Comparison of ENCODE assay signal across 8 cellular contexts in the genomic region with DNA sequence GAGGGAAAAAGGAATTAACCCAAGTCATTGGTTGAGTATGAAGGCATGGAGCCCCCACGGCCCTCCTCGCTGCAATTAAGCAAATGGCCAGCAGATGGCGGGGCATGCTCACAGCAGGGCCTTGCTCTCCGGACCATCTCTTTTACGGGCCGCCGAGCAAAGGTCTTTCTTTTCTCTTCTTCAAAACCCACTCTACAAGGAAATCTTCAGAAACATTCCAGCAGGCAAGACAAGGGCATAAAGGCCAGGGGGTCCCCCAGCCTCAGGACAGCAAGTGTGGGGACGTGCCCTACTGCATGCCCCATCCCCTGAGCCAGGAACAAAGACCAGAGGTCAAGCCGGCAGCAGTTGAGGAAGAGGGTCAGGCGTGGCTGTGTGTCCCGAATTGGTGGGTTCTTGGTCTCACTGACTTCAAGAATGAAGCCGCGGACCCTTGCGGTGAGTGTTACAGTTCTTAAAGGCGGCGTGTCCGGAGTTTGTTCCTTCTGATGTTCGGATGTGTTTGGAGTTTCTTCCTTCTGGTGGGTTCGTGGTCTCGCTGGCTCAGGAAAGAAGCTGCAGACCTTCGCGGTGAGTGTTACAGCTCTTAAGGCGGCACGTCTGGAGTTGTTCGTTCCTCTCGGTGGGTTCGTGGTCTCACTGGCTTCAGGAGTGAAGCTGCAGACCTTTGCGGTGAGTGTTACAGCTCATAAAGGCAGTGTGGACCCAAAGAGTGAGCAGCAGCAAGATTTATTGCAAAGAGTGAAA. TPM values are rescaled to one million over a fixed set of nuclear protein-coding genes. Genes with fewer than 3 reads are reported as not detected.
DNase-seq lines count a peak whose midpoint lies in the region; ATAC-seq and TF ChIP-seq lines count a peak whose summit lies in the region.
"Not testable (repeated sequence)": the region's sequence is repeated elsewhere in the genome, so short reads cannot be mapped to it uniquely, and the experiment has no call there.

No MANE protein-coding gene starts in this region.

- H3K9ac ChIP-seq in Loucy (ENCODE audit: low read depth, low read length, poor library complexity, severe bottlenecking), result peak overlapping the region; percentile 49

- H4K20me1 ChIP-seq in Loucy (ENCODE audit: insufficient read depth, low read length, poor library complexity, severe bottlenecking), result not testable (repeated sequence)

- peak overlapping the region; percentile 60 for H2AFZ ChIP-seq in Loucy (ENCODE audit: low read length)

- intact Hi-C loops in activated T-helper 2 cell treated with anti-CD3 and anti-CD28 coated beads, Interferon-gamma antibody, Interleukin-2, Interleukin-4, amounts not matched to agents 10 μg/mL and 5 μg/mL and 100 μg/mL, durations not matched to agents 14 hours and 24 hours and 36 hours (cut with micrococcal nuclease), result loop anchor here (1.0 to 2.0 kb wide), 3 partner anchors 126 to 371 kb away; partner anchors contain the start of gene LPIN3
- intact Hi-C loops in natural killer cell (cut with micrococcal nuclease), result loop anchor here (1.0 kb wide), 3 partner anchors 126 to 371 kb away; partner anchors contain the start of gene LPIN3

- not testable (repeated sequence) for H3F3A ChIP-seq in Loucy (ENCODE audit: low read depth)

- not testable (repeated sequence) for H3K4me1 Mint-ChIP-seq in activated T-helper 2 cell treated with anti-CD3 and anti-CD28 coated beads, Interferon-gamma antibody, Interleukin-2, Interleukin-4, amounts not matched to agents 10 μg/mL and 5 μg/mL and 100 μg/mL, durations not matched to agents 14 hours and 24 hours and 36 hours (ENCODE audit: low read depth); natural killer cell

- H3K27ac Mint-ChIP-seq in activated T-helper 2 cell treated with anti-CD3 and anti-CD28 coated beads, Interferon-gamma antibody, Interleukin-2, Interleukin-4, amounts not matched to agents 10 μg/mL and 5 μg/mL and 100 μg/mL, durations not matched to agents 14 hours and 24 hours and 36 hours, result peak overlapping the region; percentile 34
- peak overlapping the region in 1 of 2 donors; percentile 74 for H3K27ac Mint-ChIP-seq in natural killer cell

- not testable (repeated sequence) for H3K27me3 ChIP-seq in Loucy (ENCODE audit: insufficient read depth, low read length, poor library complexity, severe bottlenecking)

- H3K4me3 Mint-ChIP-seq in activated T-helper 2 cell treated with anti-CD3 and anti-CD28 coated beads, Interferon-gamma antibody, Interleukin-2, Interleukin-4, amounts not matched to agents 10 μg/mL and 5 μg/mL and 100 μg/mL, durations not matched to agents 14 hours and 24 hours and 36 hours (ENCODE audit: low read depth), result peak overlapping the region; percentile 81
- peak overlapping the region; percentile 96 for H3K4me3 Mint-ChIP-seq in natural killer cell

- not testable (repeated sequence) for H3K9me3 ChIP-seq in Loucy (ENCODE audit: insufficient read depth, low read depth, low read length)

- peak overlapping the region; percentile 68 for H3K4me3 ChIP-seq in Loucy (ENCODE audit: low read length, poor library complexity, severe bottlenecking)

- H3K79me2 ChIP-seq in Loucy (ENCODE audit: insufficient read depth, low read length), result not testable (repeated sequence)

- H3K4me1 ChIP-seq in Loucy (ENCODE audit: insufficient read depth, low read length, poor library complexity, severe bottlenecking), result not testable (repeated sequence)

- TF ChIP-seq CTCF in Loucy (conservative IDR thresholded peaks at IDR 0.05; ENCODE audit: low read length) (peak; percentile 97), natural killer cell (IDR thresholded peaks at IDR 0.05) (peak; percentile 95)

- ATAC-seq in GM21723 (IDR thresholded peaks at IDR 0.05; ENCODE audit: unreplicated experiment), result peak; percentile 85
- ATAC-seq in natural killer cell, result peak; percentile 93 to 99 (median 98)

- DNase-seq in D341Med (ENCODE audit: low spot score) (peak; percentile 89), SHP77 treated with DMSO at 0.1 percent for 48 hours (lab: John Stamatoyannopoulos, UW) (peak; percentile 36), fibroblast of peridontal ligament (ENCODE audit: extremely low read depth) (peak; percentile 73), natural killer cell (peak; percentile 84)
- DNase-seq in activated T-helper 2 cell treated with anti-CD3 and anti-CD28 coated beads, Interferon-gamma antibody, Interleukin-2, Interleukin-4, amounts not matched to agents 10 μg/mL and 5 μg/mL and 100 μg/mL, durations not matched to agents 14 hours and 24 hours and 36 hours (ENCODE audit: low spot score), result peak; percentile 71
- DNase-seq in stimulated activated CD8-positive, alpha-beta memory T cell treated with anti-CD3 and anti-CD28 coated beads, Interleukin-7, amount 100 ng/mL, for 24 hours (ENCODE audit: low read depth), result peak; percentile 85

- not testable (repeated sequence) for H3K36me3 Mint-ChIP-seq in activated T-helper 2 cell treated with anti-CD3 and anti-CD28 coated beads, Interferon-gamma antibody, Interleukin-2, Interleukin-4, amounts not matched to agents 10 μg/mL and 5 μg/mL and 100 μg/mL, durations not matched to agents 14 hours and 24 hours and 36 hours (ENCODE audit: low read depth); natural killer cell

- peak overlapping the region; percentile 82 for H3K4me2 ChIP-seq in Loucy (ENCODE audit: low read depth, low read length, poor library complexity, severe bottlenecking)

- H3K9me3 Mint-ChIP-seq in activated T-helper 2 cell treated with anti-CD3 and anti-CD28 coated beads, Interferon-gamma antibody, Interleukin-2, Interleukin-4, amounts not matched to agents 10 μg/mL and 5 μg/mL and 100 μg/mL, durations not matched to agents 14 hours and 24 hours and 36 hours; natural killer cell: not testable (repeated sequence)

- peaks cover 28% of the 10 kb centered on the region for H3K27me3 Mint-ChIP-seq in activated T-helper 2 cell treated with anti-CD3 and anti-CD28 coated beads, Interferon-gamma antibody, Interleukin-2, Interleukin-4, amounts not matched to agents 10 μg/mL and 5 μg/mL and 100 μg/mL, durations not matched to agents 14 hours and 24 hours and 36 hours (ENCODE audit: low read depth)
- H3K27me3 Mint-ChIP-seq in natural killer cell (ENCODE audit: low read depth in 2 of 2), result peaks cover 23 to 37% of the 10 kb centered on the region in 2 donors

- H3K9me2 ChIP-seq in Loucy (replicated peaks; ENCODE audit: low read depth, low read length), result not testable (repeated sequence)

- not testable (repeated sequence) for H3K36me3 ChIP-seq in Loucy (ENCODE audit: insufficient read depth, low read length)

RNA-seq across cellular contexts. Expression of gene TOP1, which starts 59.6 kb away (rescaled TPM):
- 116 and 118 TPM in 2 replicates for total RNA-seq in activated T-helper 2 cell treated with anti-CD3 and anti-CD28 coated beads, Interferon-gamma antibody, Interleukin-2, Interleukin-4, amounts not matched to agents 10 μg/mL and 5 μg/mL and 100 μg/mL, durations not matched to agents 14 hours and 24 hours and 36 hours
- total RNA-seq in natural killer cell, result 10 to 100 TPM; 32.2 to 36.3 (median 36.3) TPM

Comparison
In these comparisons a context has a peak if more than half of its experiments do, and no peak if none do; other contexts are left out.
1. Peak in every context shown above with its lines: DNase-seq, ATAC-seq and H3K4me3 ChIP-seq.
2. DNase-seq: peak in every context shown above with its lines; median percentile 89 in D341Med; 85 in stimulated activated CD8-positive, alpha-beta memory T cell treated with anti-CD3 and anti-CD28 coated beads, Interleukin-7, amount 100 ng/mL, for 24 hours; 84 in natural killer cell; 73 in fibroblast of peridontal ligament; 71 in activated T-helper 2 cell treated with anti-CD3 and anti-CD28 coated beads, Interferon-gamma antibody, Interleukin-2, Interleukin-4, amounts not matched to agents 10 μg/mL and 5 μg/mL and 100 μg/mL, durations not matched to agents 14 hours and 24 hours and 36 hours; 36 in SHP77 treated with DMSO at 0.1 percent for 48 hours.